1 cellular context compared by ENCODE assay signal in genomic region chr19:42850981-42851717, GRCh38.
A peak's percentile ranks its signal among the peaks of the same experiment; 100 is the strongest.
TF ChIP-seq lines count a peak whose summit lies in the region.

No MANE protein-coding gene starts in this region.

TF ChIP-seq in K562, 482 proteins besides CTCF, POLR2A, EP300 and RAD21 (continued from another document):
- TF ChIP-seq CHD7 (IDR thresholded peaks at IDR 0.05; ENCODE audit: low read depth, low read length) (no peak), ZBTB8A (IDR thresholded peaks at IDR 0.05; ENCODE audit: partially characterized antibody) (no peak), ZNF561 (CRISPR knock-in tag; conservative IDR thresholded peaks at IDR 0.05) (no peak), ZNF384 (IDR thresholded peaks at IDR 0.05; ENCODE audit: low read depth, low read length) (no peak), KAT7 (CRISPR knock-in tag; IDR thresholded peaks at IDR 0.05; ENCODE audit: borderline replicate concordance) (no peak), EGR1 (conservative IDR thresholded peaks at IDR 0.05) (no peak), SMARCA5 (IDR thresholded peaks at IDR 0.05) (no peak), CAMTA2 (CRISPR knock-in tag; conservative IDR thresholded peaks at IDR 0.05) (no peak)
- TF ChIP-seq, protein P1, sequence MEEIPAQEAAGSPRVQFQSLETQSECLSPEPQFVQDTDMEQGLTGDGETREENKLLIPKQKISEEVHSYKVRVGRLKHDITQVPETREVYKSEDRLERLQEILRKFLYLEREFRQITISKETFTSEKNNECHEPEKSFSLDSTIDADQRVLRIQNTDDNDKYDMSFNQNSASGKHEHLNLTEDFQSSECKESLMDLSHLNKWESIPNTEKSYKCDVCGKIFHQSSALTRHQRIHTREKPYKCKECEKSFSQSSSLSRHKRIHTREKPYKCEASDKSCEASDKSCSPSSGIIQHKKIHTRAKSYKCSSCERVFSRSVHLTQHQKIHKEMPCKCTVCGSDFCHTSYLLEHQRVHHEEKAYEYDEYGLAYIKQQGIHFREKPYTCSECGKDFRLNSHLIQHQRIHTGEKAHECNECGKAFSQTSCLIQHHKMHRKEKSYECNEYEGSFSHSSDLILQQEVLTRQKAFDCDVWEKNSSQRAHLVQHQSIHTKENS (CRISPR knock-in tag; IDR thresholded peaks at IDR 0.05), result no peak
- TF ChIP-seq, protein P2, sequence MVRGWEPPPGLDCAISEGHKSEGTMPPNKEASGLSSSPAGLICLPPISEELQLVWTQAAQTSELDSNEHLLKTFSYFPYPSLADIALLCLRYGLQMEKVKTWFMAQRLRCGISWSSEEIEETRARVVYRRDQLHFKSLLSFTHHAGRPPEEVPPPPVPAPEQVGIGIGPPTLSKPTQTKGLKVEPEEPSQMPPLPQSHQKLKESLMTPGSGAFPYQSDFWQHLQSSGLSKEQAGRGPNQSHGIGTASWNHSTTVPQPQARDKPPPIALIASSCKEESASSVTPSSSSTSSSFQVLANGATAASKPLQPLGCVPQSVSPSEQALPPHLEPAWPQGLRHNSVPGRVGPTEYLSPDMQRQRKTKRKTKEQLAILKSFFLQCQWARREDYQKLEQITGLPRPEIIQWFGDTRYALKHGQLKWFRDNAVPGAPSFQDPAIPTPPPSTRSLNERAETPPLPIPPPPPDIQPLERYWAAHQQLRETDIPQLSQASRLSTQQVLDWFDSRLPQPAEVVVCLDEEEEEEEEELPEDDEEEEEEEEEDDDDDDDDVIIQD (CRISPR knock-in tag; IDR thresholded peaks at IDR 0.05), result no peak
- TF ChIP-seq, protein P3, sequence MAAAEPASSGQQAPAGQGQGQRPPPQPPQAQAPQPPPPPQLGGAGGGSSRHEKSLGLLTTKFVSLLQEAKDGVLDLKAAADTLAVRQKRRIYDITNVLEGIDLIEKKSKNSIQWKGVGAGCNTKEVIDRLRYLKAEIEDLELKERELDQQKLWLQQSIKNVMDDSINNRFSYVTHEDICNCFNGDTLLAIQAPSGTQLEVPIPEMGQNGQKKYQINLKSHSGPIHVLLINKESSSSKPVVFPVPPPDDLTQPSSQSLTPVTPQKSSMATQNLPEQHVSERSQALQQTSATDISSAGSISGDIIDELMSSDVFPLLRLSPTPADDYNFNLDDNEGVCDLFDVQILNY (CRISPR knock-in tag; IDR thresholded peaks at IDR 0.05), result no peak
- TF ChIP-seq, protein P4, sequence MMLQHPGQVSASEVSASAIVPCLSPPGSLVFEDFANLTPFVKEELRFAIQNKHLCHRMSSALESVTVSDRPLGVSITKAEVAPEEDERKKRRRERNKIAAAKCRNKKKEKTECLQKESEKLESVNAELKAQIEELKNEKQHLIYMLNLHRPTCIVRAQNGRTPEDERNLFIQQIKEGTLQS (IDR thresholded peaks at IDR 0.05), result peak; percentile 16; the same call in 1 of the 2 replicates
- TF ChIP-seq, protein P4 (CRISPR knock-in tag; conservative IDR thresholded peaks at IDR 0.05), result no peak
